1 cellular context compared by ENCODE assay signal in the genomic region with DNA sequence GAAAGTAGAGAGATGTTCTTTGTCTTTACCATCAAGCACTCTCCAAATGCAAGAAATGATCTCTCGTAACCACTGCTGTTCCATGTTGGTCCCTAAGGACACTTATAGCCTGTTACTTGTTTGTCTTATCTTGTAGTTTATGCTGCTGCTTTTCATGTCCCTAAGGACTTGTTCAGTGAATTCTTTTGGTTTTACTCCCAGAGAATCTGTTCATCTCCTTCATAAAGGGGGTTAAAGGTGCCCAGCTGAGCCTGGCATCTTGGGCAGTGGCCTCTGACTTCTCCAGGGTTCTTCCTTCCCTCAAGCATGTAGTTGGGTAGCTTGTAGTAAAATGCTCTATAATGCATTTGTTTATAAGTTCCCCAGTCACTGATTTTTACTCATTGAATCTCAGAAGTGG.
TF ChIP-seq lines count a peak whose summit lies in the region.

No MANE protein-coding gene starts in this region.

TF ChIP-seq in HepG2, 621 proteins besides CTCF, POLR2A, EP300 and RAD21:
- TF ChIP-seq ZNF790 (CRISPR knock-in tag; IDR thresholded peaks at IDR 0.05; ENCODE audit: borderline replicate concordance) (no peak), HNF4G (IDR thresholded peaks at IDR 0.05; ENCODE audit: borderline replicate concordance, low read depth, low read length) (no peak), HNF4G (CRISPR knock-in tag; IDR thresholded peaks at IDR 0.05; ENCODE audit: borderline replicate concordance, low read depth) (no peak), LCORL (IDR thresholded peaks at IDR 0.05) (no peak), LCORL (CRISPR knock-in tag; IDR thresholded peaks at IDR 0.05) (no peak), ATRX (CRISPR knock-in tag; IDR thresholded peaks at IDR 0.05; ENCODE audit: borderline replicate concordance) (no peak), ELF3 (CRISPR knock-in tag; IDR thresholded peaks at IDR 0.05) (no peak), HMG20A (CRISPR knock-in tag; IDR thresholded peaks at IDR 0.05; ENCODE audit: borderline replicate concordance) (no peak), ZNF124 (CRISPR knock-in tag; IDR thresholded peaks at IDR 0.05) (no peak), ZNF326 (CRISPR knock-in tag; IDR thresholded peaks at IDR 0.05; ENCODE audit: borderline replicate concordance) (no peak), KMT2B (CRISPR knock-in tag; IDR thresholded peaks at IDR 0.05) (no peak)
- TF ChIP-seq, protein P1, sequence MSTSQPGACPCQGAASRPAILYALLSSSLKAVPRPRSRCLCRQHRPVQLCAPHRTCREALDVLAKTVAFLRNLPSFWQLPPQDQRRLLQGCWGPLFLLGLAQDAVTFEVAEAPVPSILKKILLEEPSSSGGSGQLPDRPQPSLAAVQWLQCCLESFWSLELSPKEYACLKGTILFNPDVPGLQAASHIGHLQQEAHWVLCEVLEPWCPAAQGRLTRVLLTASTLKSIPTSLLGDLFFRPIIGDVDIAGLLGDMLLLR (CRISPR knock-in tag; IDR thresholded peaks at IDR 0.05), result no peak
- TF ChIP-seq, protein P2, sequence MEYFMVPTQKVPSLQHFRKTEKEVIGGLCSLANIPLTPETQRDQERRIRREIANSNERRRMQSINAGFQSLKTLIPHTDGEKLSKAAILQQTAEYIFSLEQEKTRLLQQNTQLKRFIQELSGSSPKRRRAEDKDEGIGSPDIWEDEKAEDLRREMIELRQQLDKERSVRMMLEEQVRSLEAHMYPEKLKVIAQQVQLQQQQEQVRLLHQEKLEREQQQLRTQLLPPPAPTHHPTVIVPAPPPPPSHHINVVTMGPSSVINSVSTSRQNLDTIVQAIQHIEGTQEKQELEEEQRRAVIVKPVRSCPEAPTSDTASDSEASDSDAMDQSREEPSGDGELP (IDR thresholded peaks at IDR 0.05; ENCODE audit: borderline replicate concordance, low read depth), result no peak
- TF ChIP-seq, protein P3, sequence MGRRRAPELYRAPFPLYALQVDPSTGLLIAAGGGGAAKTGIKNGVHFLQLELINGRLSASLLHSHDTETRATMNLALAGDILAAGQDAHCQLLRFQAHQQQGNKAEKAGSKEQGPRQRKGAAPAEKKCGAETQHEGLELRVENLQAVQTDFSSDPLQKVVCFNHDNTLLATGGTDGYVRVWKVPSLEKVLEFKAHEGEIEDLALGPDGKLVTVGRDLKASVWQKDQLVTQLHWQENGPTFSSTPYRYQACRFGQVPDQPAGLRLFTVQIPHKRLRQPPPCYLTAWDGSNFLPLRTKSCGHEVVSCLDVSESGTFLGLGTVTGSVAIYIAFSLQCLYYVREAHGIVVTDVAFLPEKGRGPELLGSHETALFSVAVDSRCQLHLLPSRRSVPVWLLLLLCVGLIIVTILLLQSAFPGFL (CRISPR knock-in tag; IDR thresholded peaks at IDR 0.05), result no peak
- TF ChIP-seq, protein P4, sequence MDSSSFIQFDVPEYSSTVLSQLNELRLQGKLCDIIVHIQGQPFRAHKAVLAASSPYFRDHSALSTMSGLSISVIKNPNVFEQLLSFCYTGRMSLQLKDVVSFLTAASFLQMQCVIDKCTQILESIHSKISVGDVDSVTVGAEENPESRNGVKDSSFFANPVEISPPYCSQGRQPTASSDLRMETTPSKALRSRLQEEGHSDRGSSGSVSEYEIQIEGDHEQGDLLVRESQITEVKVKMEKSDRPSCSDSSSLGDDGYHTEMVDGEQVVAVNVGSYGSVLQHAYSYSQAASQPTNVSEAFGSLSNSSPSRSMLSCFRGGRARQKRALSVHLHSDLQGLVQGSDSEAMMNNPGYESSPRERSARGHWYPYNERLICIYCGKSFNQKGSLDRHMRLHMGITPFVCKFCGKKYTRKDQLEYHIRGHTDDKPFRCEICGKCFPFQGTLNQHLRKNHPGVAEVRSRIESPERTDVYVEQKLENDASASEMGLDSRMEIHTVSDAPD (CRISPR knock-in tag; IDR thresholded peaks at IDR 0.05), result no peak
- TF ChIP-seq, protein P5, sequence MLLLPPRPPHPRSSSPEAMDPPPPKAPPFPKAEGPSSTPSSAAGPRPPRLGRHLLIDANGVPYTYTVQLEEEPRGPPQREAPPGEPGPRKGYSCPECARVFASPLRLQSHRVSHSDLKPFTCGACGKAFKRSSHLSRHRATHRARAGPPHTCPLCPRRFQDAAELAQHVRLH (CRISPR knock-in tag; IDR thresholded peaks at IDR 0.05; ENCODE audit: borderline replicate concordance, low read depth), result no peak
- TF ChIP-seq, protein P6, sequence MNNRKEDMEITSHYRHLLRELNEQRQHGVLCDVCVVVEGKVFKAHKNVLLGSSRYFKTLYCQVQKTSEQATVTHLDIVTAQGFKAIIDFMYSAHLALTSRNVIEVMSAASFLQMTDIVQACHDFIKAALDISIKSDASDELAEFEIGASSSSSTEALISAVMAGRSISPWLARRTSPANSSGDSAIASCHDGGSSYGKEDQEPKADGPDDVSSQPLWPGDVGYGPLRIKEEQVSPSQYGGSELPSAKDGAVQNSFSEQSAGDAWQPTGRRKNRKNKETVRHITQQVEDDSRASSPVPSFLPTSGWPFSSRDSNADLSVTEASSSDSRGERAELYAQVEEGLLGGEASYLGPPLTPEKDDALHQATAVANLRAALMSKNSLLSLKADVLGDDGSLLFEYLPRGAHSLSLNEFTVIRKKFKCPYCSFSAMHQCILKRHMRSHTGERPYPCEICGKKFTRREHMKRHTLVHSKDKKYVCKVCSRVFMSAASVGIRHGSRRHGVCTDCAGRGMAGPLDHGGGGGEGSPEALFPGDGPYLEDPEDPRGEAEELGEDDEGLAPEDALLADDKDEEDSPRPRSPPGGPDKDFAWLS (CRISPR knock-in tag; IDR thresholded peaks at IDR 0.05; ENCODE audit: borderline replicate concordance), result no peak
- TF ChIP-seq, protein P7, sequence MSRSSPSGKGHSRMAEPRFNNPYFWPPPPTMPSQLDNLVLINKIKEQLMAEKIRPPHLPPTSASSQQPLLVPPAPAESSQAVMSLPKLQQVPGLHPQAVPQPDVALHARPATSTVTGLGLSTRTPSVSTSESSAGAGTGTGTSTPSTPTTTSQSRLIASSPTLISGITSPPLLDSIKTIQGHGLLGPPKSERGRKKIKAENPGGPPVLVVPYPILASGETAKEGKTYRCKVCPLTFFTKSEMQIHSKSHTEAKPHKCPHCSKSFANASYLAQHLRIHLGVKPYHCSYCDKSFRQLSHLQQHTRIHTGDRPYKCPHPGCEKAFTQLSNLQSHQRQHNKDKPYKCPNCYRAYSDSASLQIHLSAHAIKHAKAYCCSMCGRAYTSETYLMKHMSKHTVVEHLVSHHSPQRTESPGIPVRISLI (CRISPR knock-in tag; IDR thresholded peaks at IDR 0.05; ENCODE audit: borderline replicate concordance), result no peak
- TF ChIP-seq, protein P8, sequence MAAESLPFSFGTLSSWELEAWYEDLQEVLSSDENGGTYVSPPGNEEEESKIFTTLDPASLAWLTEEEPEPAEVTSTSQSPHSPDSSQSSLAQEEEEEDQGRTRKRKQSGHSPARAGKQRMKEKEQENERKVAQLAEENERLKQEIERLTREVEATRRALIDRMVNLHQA (CRISPR knock-in tag; IDR thresholded peaks at IDR 0.05), result no peak
- TF ChIP-seq, protein P9, sequence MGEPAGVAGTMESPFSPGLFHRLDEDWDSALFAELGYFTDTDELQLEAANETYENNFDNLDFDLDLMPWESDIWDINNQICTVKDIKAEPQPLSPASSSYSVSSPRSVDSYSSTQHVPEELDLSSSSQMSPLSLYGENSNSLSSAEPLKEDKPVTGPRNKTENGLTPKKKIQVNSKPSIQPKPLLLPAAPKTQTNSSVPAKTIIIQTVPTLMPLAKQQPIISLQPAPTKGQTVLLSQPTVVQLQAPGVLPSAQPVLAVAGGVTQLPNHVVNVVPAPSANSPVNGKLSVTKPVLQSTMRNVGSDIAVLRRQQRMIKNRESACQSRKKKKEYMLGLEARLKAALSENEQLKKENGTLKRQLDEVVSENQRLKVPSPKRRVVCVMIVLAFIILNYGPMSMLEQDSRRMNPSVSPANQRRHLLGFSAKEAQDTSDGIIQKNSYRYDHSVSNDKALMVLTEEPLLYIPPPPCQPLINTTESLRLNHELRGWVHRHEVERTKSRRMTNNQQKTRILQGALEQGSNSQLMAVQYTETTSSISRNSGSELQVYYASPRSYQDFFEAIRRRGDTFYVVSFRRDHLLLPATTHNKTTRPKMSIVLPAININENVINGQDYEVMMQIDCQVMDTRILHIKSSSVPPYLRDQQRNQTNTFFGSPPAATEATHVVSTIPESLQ (CRISPR knock-in tag; conservative IDR thresholded peaks at IDR 0.05), result no peak
- TF ChIP-seq, protein P10, sequence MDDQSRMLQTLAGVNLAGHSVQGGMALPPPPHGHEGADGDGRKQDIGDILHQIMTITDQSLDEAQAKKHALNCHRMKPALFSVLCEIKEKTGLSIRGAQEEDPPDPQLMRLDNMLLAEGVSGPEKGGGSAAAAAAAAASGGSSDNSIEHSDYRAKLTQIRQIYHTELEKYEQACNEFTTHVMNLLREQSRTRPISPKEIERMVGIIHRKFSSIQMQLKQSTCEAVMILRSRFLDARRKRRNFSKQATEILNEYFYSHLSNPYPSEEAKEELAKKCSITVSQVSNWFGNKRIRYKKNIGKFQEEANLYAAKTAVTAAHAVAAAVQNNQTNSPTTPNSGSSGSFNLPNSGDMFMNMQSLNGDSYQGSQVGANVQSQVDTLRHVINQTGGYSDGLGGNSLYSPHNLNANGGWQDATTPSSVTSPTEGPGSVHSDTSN (CRISPR knock-in tag; IDR thresholded peaks at IDR 0.05; ENCODE audit: borderline replicate concordance), result no peak
